Comparison of ENCODE assay signal across 19 cellular contexts in the genomic region with DNA sequence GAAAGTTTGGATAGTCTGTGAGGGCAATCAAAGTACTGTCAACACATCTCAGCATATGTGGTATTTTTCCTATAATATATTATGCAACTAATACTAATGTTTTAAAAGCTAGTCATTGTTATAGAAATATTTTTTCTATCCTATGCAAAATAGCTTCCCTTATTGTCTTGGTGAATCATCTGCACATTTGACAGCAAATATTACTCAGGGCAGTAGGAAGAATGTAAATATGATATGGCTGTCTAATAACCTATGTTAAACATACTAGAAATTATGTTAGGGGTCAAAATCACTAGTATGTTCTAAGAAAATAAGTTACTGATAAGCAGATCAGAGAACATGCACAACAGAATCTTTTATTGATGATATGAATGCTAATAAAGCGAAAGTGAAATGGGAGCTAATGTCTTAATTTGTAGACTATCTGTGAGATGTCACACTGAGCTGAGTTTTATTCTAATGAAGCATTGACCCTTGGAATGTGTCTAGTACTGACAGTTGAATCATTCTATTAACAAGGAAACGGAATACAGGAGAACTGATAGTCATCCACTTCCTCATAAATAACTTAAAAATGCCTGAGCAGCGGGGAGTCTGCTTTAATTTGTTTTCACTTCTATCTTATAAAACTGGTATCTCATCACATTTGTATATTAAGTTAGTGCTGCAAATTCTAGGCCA.
"Had no signal": no experiment of that assay in that cellular context is flagged by ENCODE, and none has a peak within 500 bp of the region (broad histone marks: within the 10 kb centered on the region; RNA-seq: fewer than 3 reads in every experiment).

No MANE protein-coding gene starts in this region.

- H3K27ac ChIP-seq: esophagus muscularis mucosa, heart right ventricle, left lung, sigmoid colon, tibial nerve, uterus, WERI-Rb-1 had no signal

- H3K4me3 ChIP-seq: esophagus muscularis mucosa, heart right ventricle, left lung, sigmoid colon, tibial nerve, uterus had no signal

- H3K36me3 ChIP-seq: esophagus muscularis mucosa, heart right ventricle, left lung, sigmoid colon, tibial nerve, uterus, WERI-Rb-1 had no signal

- H3K4me1 ChIP-seq: esophagus muscularis mucosa, heart right ventricle, left lung, sigmoid colon, tibial nerve, uterus had no signal

- ATAC-seq: heart right ventricle; left lung; stimulated activated naive CD8-positive, alpha-beta T cell treated with anti-CD3 and anti-CD28 coated beads, Interleukin-15, Interleukin-2, amounts not matched to agents 100 U/mL and 50 U/mL, for 24 hours had no signal

- DNase-seq: activated CD4-positive, alpha-beta T cell treated with anti-CD3 and anti-CD28 coated beads, Interleukin-2, amount 50 U/mL, for 48 hours; activated gamma-delta T cell; amygdala; cortex of kidney; effector CD4-positive, alpha-beta T cell; heart right ventricle; left lung; midbrain; nephron progenitor cell; nucleus accumbens; sigmoid colon; stimulated activated CD4-positive, alpha-beta T cell treated with anti-CD3 and anti-CD28 coated beads, Interleukin-2, amount 100 ng/mL, for 24 hours; stimulated activated naive CD8-positive, alpha-beta T cell treated with anti-CD3 and anti-CD28 coated beads, Interleukin-15, Interleukin-2, amounts not matched to agents 100 U/mL and 50 U/mL, for 24 hours; T-helper 1 cell; T-helper 9 cell; uterus; WERI-Rb-1 had no signal

- H3K9me3 ChIP-seq: esophagus muscularis mucosa, heart right ventricle, left lung, sigmoid colon, tibial nerve, uterus had no signal

- H3K27me3 ChIP-seq: esophagus muscularis mucosa, heart right ventricle, left lung, sigmoid colon, tibial nerve, uterus had no signal
